1 cellular context compared by ENCODE assay signal in the genomic region with DNA sequence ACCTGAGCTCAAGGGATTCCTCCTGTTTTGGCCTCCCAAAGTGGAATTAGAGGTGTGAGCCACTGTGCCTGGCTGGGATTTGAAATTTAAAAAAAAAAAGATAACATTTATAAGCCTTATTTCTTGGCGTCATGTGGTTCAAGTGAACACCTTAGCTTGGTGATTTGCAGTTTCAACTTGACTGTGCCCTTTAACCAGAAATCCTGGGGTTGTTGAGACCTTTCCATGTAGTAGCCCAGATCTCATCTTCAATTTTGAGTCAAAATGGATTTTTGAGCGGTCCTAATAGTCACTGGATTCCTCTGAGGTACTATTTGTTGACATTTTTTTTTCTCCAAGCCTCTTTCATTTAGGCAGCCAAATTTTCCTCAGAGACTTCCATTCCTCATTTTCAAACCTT.
TF ChIP-seq lines count a peak whose summit lies in the region.

No MANE protein-coding gene starts in this region.

TF ChIP-seq in GM23338, 12 proteins besides CTCF, POLR2A, EP300 and RAD21 (continued from another document):
- TF ChIP-seq, protein P1, sequence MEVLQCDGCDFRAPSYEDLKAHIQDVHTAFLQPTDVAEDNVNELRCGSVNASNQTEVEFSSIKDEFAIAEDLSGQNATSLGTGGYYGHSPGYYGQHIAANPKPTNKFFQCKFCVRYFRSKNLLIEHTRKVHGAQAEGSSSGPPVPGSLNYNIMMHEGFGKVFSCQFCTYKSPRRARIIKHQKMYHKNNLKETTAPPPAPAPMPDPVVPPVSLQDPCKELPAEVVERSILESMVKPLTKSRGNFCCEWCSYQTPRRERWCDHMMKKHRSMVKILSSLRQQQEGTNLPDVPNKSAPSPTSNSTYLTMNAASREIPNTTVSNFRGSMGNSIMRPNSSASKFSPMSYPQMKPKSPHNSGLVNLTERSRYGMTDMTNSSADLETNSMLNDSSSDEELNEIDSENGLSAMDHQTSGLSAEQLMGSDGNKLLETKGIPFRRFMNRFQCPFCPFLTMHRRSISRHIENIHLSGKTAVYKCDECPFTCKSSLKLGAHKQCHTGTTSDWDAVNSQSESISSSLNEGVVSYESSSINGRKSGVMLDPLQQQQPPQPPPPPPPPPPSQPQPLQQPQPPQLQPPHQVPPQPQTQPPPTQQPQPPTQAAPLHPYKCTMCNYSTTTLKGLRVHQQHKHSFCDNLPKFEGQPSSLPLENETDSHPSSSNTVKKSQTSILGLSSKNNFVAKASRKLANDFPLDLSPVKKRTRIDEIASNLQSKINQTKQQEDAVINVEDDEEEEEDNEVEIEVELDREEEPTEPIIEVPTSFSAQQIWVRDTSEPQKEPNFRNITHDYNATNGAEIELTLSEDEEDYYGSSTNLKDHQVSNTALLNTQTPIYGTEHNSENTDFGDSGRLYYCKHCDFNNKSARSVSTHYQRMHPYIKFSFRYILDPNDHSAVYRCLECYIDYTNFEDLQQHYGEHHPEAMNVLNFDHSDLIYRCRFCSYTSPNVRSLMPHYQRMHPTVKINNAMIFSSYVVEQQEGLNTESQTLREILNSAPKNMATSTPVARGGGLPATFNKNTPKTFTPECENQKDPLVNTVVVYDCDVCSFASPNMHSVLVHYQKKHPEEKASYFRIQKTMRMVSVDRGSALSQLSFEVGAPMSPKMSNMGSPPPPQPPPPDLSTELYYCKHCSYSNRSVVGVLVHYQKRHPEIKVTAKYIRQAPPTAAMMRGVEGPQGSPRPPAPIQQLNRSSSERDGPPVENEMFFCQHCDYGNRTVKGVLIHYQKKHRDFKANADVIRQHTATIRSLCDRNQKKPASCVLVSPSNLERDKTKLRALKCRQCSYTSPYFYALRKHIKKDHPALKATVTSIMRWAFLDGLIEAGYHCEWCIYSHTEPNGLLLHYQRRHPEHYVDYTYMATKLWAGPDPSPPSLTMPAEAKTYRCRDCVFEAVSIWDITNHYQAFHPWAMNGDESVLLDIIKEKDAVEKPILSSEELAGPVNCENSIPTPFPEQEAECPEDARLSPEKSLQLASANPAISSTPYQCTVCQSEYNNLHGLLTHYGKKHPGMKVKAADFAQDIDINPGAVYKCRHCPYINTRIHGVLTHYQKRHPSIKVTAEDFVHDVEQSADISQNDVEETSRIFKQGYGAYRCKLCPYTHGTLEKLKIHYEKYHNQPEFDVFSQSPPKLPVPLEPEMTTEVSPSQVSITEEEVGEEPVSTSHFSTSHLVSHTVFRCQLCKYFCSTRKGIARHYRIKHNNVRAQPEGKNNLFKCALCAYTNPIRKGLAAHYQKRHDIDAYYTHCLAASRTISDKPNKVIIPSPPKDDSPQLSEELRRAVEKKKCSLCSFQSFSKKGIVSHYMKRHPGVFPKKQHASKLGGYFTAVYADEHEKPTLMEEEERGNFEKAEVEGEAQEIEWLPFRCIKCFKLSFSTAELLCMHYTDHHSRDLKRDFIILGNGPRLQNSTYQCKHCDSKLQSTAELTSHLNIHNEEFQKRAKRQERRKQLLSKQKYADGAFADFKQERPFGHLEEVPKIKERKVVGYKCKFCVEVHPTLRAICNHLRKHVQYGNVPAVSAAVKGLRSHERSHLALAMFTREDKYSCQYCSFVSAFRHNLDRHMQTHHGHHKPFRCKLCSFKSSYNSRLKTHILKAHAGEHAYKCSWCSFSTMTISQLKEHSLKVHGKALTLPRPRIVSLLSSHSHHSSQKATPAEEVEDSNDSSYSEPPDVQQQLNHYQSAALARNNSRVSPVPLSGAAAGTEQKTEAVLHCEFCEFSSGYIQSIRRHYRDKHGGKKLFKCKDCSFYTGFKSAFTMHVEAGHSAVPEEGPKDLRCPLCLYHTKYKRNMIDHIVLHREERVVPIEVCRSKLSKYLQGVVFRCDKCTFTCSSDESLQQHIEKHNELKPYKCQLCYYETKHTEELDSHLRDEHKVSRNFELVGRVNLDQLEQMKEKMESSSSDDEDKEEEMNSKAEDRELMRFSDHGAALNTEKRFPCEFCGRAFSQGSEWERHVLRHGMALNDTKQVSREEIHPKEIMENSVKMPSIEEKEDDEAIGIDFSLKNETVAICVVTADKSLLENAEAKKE (CRISPR knock-in tag; IDR thresholded peaks at IDR 0.05) = no peak
TF ChIP-seq in GM23338: peak in this region for 0.
